Comparison of ENCODE assay signal across 10 cellular contexts in genomic region chr7:54542920-54543539, GRCh38. TPM values are rescaled to one million over a fixed set of nuclear protein-coding genes. Genes with fewer than 3 reads are reported as not detected.
DNase-seq lines count a peak whose midpoint lies in the region; ATAC-seq and TF ChIP-seq lines count a peak whose summit lies in the region.
"Had no signal": no experiment of that assay in that cellular context is flagged by ENCODE, and none has a peak within 500 bp of the region (broad histone marks: within the 10 kb centered on the region; RNA-seq: fewer than 3 reads in every experiment).

No MANE protein-coding gene starts in this region.

- no peaks in the 10 kb centered on the region for H3K79me1 ChIP-seq in H9 (ENCODE audit: insufficient read depth, low read depth, low read length, poor library complexity, severe bottlenecking)

- CTCF ChIA-PET in PC-3 (lab: Charles Lee): no interaction called here
- CTCF ChIA-PET in OCI-LY7 (lab: Charles Lee; ENCODE audit: unreplicated experiment): no interaction called here

- H2BK20ac ChIP-seq in H9 (ENCODE audit: low read depth, low read length, poor library complexity, severe bottlenecking): no peak overlapping the region

- H2AFZ ChIP-seq in H9 (ENCODE audit: low read length): no peak overlapping the region
- H2AFZ ChIP-seq in PC-3 (ENCODE audit: low read length): no peak overlapping the region
- H2AFZ ChIP-seq in OCI-LY7 (ENCODE audit: low read length): no peak overlapping the region

- H2BK5ac ChIP-seq in H9 (ENCODE audit: insufficient read length, low read length): no peak overlapping the region

- H4K20me1 ChIP-seq in H9 (ENCODE audit: control insufficient read depth, insufficient read depth, insufficient read length): no peaks in the 10 kb centered on the region
- no peaks in the 10 kb centered on the region for H4K20me1 ChIP-seq in PC-3 (ENCODE audit: low read length)
- H4K20me1 ChIP-seq in OCI-LY7 (ENCODE audit: insufficient read depth, low read length): no peaks in the 10 kb centered on the region

- H3K4me3 ChIP-seq in PC-3 (ENCODE audit: low read length) (no peak overlapping the region), epithelial cell of esophagus (ENCODE audit: low read length) (no peak overlapping the region), OCI-LY7 (ENCODE audit: low read depth, low read length, poor library complexity, severe bottlenecking) (no peak overlapping the region)
- H3K4me3 ChIP-seq: SJCRH30 had no signal

- H3K79me2 ChIP-seq in H9 (ENCODE audit: insufficient read depth, low read length) (no peaks in the 10 kb centered on the region), PC-3 (ENCODE audit: low read length) (no peaks in the 10 kb centered on the region), OCI-LY7 (ENCODE audit: insufficient read depth, low read depth, low read length) (no peaks in the 10 kb centered on the region)

- H3K27me3 ChIP-seq in H9 (ENCODE audit: insufficient read depth, low read length): peaks cover 20% of the 10 kb centered on the region; the same call in 1 of the 2 replicates
- H3K27me3 ChIP-seq in PC-3 (ENCODE audit: low read length): peaks cover 67% of the 10 kb centered on the region
- H3K27me3 ChIP-seq: SJCRH30 had no signal

- peak; percentile 64 for DNase-seq in H9
- DNase-seq in PC-3: peak; percentile 31
- peak; percentile 55 for DNase-seq in epithelial cell of esophagus (ENCODE audit: low read depth)
- peak; percentile 27 for DNase-seq in pons (ENCODE audit: low spot score)
- DNase-seq in activated CD4-positive, alpha-beta T cell treated with anti-CD3 and anti-CD28 coated beads, Interleukin-2, amount 10 ng/mL, durations not matched to agents 24 days and 14 days: no peak
- no peak for DNase-seq in dedifferentiated amniotic fluid mesenchymal stem cell (ENCODE audit: extremely low spot score)
- no peak for DNase-seq in OCI-LY7 (ENCODE audit: low spot score)
- DNase-seq in NCI-H2081 (lab: John Stamatoyannopoulos, UW): no peak

- WGBS in H9 (ENCODE audit: extremely low coverage, insufficient read length, low lambda C conversion rate): no CpG with 5 or more reads among the region's 9 CpGs

- H3K4me1 ChIP-seq in H9 (ENCODE audit: insufficient read depth, low read length) (no peaks in the 10 kb centered on the region), PC-3 (ENCODE audit: insufficient read depth, low read length) (no peaks in the 10 kb centered on the region), OCI-LY7 (ENCODE audit: insufficient read depth, low read length, poor library complexity, severe bottlenecking) (no peaks in the 10 kb centered on the region)
- H3K4me1 ChIP-seq: SJCRH30 had no signal

- H3K4ac ChIP-seq in H9 (ENCODE audit: low read depth, low read length): no peak overlapping the region

- no peak overlapping the region for H3K27ac Mint-ChIP-seq in H9
- H3K27ac Mint-ChIP-seq in activated CD4-positive, alpha-beta T cell treated with anti-CD3 and anti-CD28 coated beads, Interleukin-2, amount 10 ng/mL, durations not matched to agents 24 days and 14 days: no peak overlapping the region
- H3K27ac Mint-ChIP-seq: natural killer cell treated with Interleukin-12 subunit alpha and Interleukin-12 subunit beta and Interleukin-15 and Interleukin-18, amount 100 ng/mL, for 72 hours had no signal

- no peak overlapping the region for H4K8ac ChIP-seq in H9 (replicated peaks; ENCODE audit: insufficient read length, low read depth, low read length)

- H3K36me3 ChIP-seq in PC-3 (ENCODE audit: low read depth, low read length): no peaks in the 10 kb centered on the region
- no peaks in the 10 kb centered on the region for H3K36me3 ChIP-seq in OCI-LY7 (ENCODE audit: insufficient read depth, low read length)
- H3K36me3 ChIP-seq: SJCRH30 had no signal

- peak; percentile 28; the same call in 1 of the 2 replicates for ATAC-seq in PC-3
- ATAC-seq: natural killer cell treated with Interleukin-12 subunit alpha and Interleukin-12 subunit beta and Interleukin-15 and Interleukin-18, amount 100 ng/mL, for 72 hours had no signal

- no peak overlapping the region for H3K14ac ChIP-seq in H9 (ENCODE audit: insufficient read depth, low read length)

- intact Hi-C loops in PC-3 (cut with micrococcal nuclease) (no loop called here), OCI-LY7 (cut with micrococcal nuclease; ENCODE audit: unreplicated experiment) (no loop called here)
- intact Hi-C loops in activated CD4-positive, alpha-beta T cell treated with anti-CD3 and anti-CD28 coated beads, Interleukin-2, amount 10 ng/mL, durations not matched to agents 24 days and 14 days (cut with micrococcal nuclease): no loop called here

- no peak overlapping the region for H2BK15ac ChIP-seq in H9 (ENCODE audit: low read depth, low read length)

- H3F3A ChIP-seq in PC-3 (ENCODE audit: low read length, unreplicated experiment): no peaks in the 10 kb centered on the region

- H3K23ac ChIP-seq in H9 (ENCODE audit: insufficient read length, low read depth, low read length): no peak overlapping the region

- no peak overlapping the region for H2AK5ac ChIP-seq in H9 (ENCODE audit: insufficient read length, low read length)

- H3K9ac ChIP-seq in H9 (ENCODE audit: extremely low read depth, insufficient read length, low read length) (no peak overlapping the region), PC-3 (ENCODE audit: low read length) (no peak overlapping the region)

- no peak overlapping the region for H4K5ac ChIP-seq in H9 (ENCODE audit: insufficient read length, low read depth, low read length)

- peaks cover 86% of the 10 kb centered on the region for H3K27me3 Mint-ChIP-seq in H9 (ENCODE audit: low read depth)
- H3K27me3 Mint-ChIP-seq in activated CD4-positive, alpha-beta T cell treated with anti-CD3 and anti-CD28 coated beads, Interleukin-2, amount 10 ng/mL, durations not matched to agents 24 days and 14 days: peaks cover 38% of the 10 kb centered on the region

- no peaks in the 10 kb centered on the region for H3K9me2 ChIP-seq in PC-3 (replicated peaks; ENCODE audit: low read length)
- no peaks in the 10 kb centered on the region for H3K9me2 ChIP-seq in OCI-LY7 (ENCODE audit: insufficient read depth, low read length)

- H3K27ac ChIP-seq in H9 (ENCODE audit: insufficient read length, low read depth, low read length): no peak overlapping the region
- no peak overlapping the region for H3K27ac ChIP-seq in PC-3 (ENCODE audit: low read length)
- H3K27ac ChIP-seq in OCI-LY7 (ENCODE audit: low read depth, low read length, poor library complexity, severe bottlenecking): no peak overlapping the region
- H3K27ac ChIP-seq: SJCRH30 had no signal

- no peak overlapping the region for H4K91ac ChIP-seq in H9 (ENCODE audit: insufficient read length, low read depth, low read length)

- H3K9me3 ChIP-seq in H9 (ENCODE audit: control insufficient read depth, low read depth, low read length) (no peaks in the 10 kb centered on the region), PC-3 (ENCODE audit: low read length) (no peaks in the 10 kb centered on the region), OCI-LY7 (ENCODE audit: low read length) (no peaks in the 10 kb centered on the region)
- H3K9me3 ChIP-seq: SJCRH30 had no signal

- peaks cover 2 to 3% of the 10 kb centered on the region in 2 experiments; a peak in 2 of 5 replicates for H3K9me3 Mint-ChIP-seq in H9
- H3K9me3 Mint-ChIP-seq in activated CD4-positive, alpha-beta T cell treated with anti-CD3 and anti-CD28 coated beads, Interleukin-2, amount 10 ng/mL, durations not matched to agents 24 days and 14 days: peaks cover 4% of the 10 kb centered on the region

- peaks cover 21% of the 10 kb centered on the region for H3K23me2 ChIP-seq in H9 (ENCODE audit: insufficient read length, low read depth, low read length, poor library complexity, severe bottlenecking)

- POLR2A ChIA-PET in PC-3 (lab: Charles Lee; ENCODE audit: unreplicated experiment): no interaction called here
- POLR2A ChIA-PET in OCI-LY7 (lab: Charles Lee): interaction anchor here (0.6 kb wide), 1 partner anchor 1744 kb away, joined by 3 read pairs; no protein-coding TSS in a partner anchor

- no peak overlapping the region for H2BK120ac ChIP-seq in H9 (ENCODE audit: low read depth, low read length, poor library complexity, severe bottlenecking)

- H2BK12ac ChIP-seq in H9 (ENCODE audit: insufficient read length, low read depth, low read length): no peak overlapping the region

- TF ChIP-seq CTCF in H9 (conservative IDR thresholded peaks at IDR 0.05): no peak
- TF ChIP-seq CTCF in PC-3 (conservative IDR thresholded peaks at IDR 0.05; ENCODE audit: low read depth, low read length): no peak
- TF ChIP-seq CTCF in epithelial cell of esophagus (IDR thresholded peaks at IDR 0.05; ENCODE audit: insufficient read depth, low read depth, low read length, missing control alignments): no peak
- no peak for TF ChIP-seq CTCF in OCI-LY7 (conservative IDR thresholded peaks at IDR 0.05; ENCODE audit: low read length)

- H3K4me3 Mint-ChIP-seq in H9: peak overlapping the region; percentile 75 to 90
- no peak overlapping the region for H3K4me3 Mint-ChIP-seq in activated CD4-positive, alpha-beta T cell treated with anti-CD3 and anti-CD28 coated beads, Interleukin-2, amount 10 ng/mL, durations not matched to agents 24 days and 14 days
- H3K4me3 Mint-ChIP-seq: natural killer cell treated with Interleukin-12 subunit alpha and Interleukin-12 subunit beta and Interleukin-15 and Interleukin-18, amount 100 ng/mL, for 72 hours had no signal

- no peak overlapping the region for H3K56ac ChIP-seq in H9 (ENCODE audit: insufficient read length, low read depth, low read length)

- H3K4me1 Mint-ChIP-seq in H9: peaks cover 24 to 28% of the 10 kb centered on the region in 2 experiments
- H3K4me1 Mint-ChIP-seq in activated CD4-positive, alpha-beta T cell treated with anti-CD3 and anti-CD28 coated beads, Interleukin-2, amount 10 ng/mL, durations not matched to agents 24 days and 14 days: no peaks in the 10 kb centered on the region

- H3K36me3 Mint-ChIP-seq in H9 (ENCODE audit: insufficient read depth in 1 of 3, low read depth in 3 of 3): peaks cover 0 to 2% (median 0%) of the 10 kb centered on the region in 3 experiments; a peak in 2 of 7 replicates
- H3K36me3 Mint-ChIP-seq in activated CD4-positive, alpha-beta T cell treated with anti-CD3 and anti-CD28 coated beads, Interleukin-2, amount 10 ng/mL, durations not matched to agents 24 days and 14 days (ENCODE audit: low read depth): no peaks in the 10 kb centered on the region

- H3K4me2 ChIP-seq in H9 (ENCODE audit: insufficient read depth, insufficient read length, low read length) (peak overlapping the region; percentile 85), PC-3 (ENCODE audit: low read length) (no peak overlapping the region), OCI-LY7 (ENCODE audit: low read length) (no peak overlapping the region)

- no peak overlapping the region for H3K18ac ChIP-seq in H9 (ENCODE audit: insufficient read length, low read depth, low read length)

- BruUV-seq in PC-3 (replicated peaks; lab: Mats Ljungman, UMichigan) (no TSS peak), OCI-LY7 (replicated peaks; lab: Mats Ljungman, UMichigan) (no TSS peak)

- no peak overlapping the region for H3T11ph ChIP-seq in H9 (ENCODE audit: low read length)

RNA-seq across cellular contexts. Expression of gene VSTM2A, which starts 0.9 kb away (rescaled TPM):
- total RNA-seq in H9 (2021): 0.11 and 0.22 TPM in 2 replicates
- not detected in 2 replicates for total RNA-seq in PC-3 (2014; rRNA removed)
- not detected in 2 replicates for total RNA-seq in activated CD4-positive, alpha-beta T cell treated with anti-CD3 and anti-CD28 coated beads, Interleukin-2, amount 10 ng/mL, durations not matched to agents 24 days and 14 days
- not detected in 2 replicates for total RNA-seq in OCI-LY7 (2014; rRNA removed; shearing (Covaris generic))
- not detected in 2 replicates for total RNA-seq in OCI-LY7 (2022)
- total RNA-seq: natural killer cell treated with Interleukin-12 subunit alpha and Interleukin-12 subunit beta and Interleukin-15 and Interleukin-18, amount 100 ng/mL, for 72 hours; SJCRH30 had no signal

Comparison
In these comparisons a context has a peak if more than half of its experiments do, and no peak if none do; other contexts are left out.
1. DNase-seq: peak in H9 (single experiment), PC-3 (single experiment), epithelial cell of esophagus (single experiment) and pons (single experiment); none in activated CD4-positive, alpha-beta T cell treated with anti-CD3 and anti-CD28 coated beads, Interleukin-2, amount 10 ng/mL, durations not matched to agents 24 days and 14 days (single experiment), dedifferentiated amniotic fluid mesenchymal stem cell (single experiment), OCI-LY7 (single experiment) and NCI-H2081 (0 of 2).